In genomic region chr5:172086312-172086975, GRCh38 we compare ENCODE assay signal across 11 cellular contexts.
DNase-seq lines count a peak whose midpoint lies in the region; ATAC-seq and TF ChIP-seq lines count a peak whose summit lies in the region.
"Had no signal": no experiment of that assay in that cellular context is flagged by ENCODE, and none has a peak within 500 bp of the region (broad histone marks: within the 10 kb centered on the region; RNA-seq: fewer than 3 reads in every experiment).

No MANE protein-coding gene starts in this region.

- no peak overlapping the region for H3K27ac ChIP-seq in CD4-positive, alpha-beta memory T cell (ENCODE audit: low read depth, low read length)
- H3K27ac ChIP-seq in GM23338 (ENCODE audit: low read depth) = peak overlapping the region; percentile 78
- H3K27ac ChIP-seq in naive thymus-derived CD4-positive, alpha-beta T cell (ENCODE audit: low read depth, low read length) = no peak overlapping the region
- H3K27ac ChIP-seq in body of pancreas = no peak overlapping the region
- H3K27ac ChIP-seq: epithelial cell of prostate had no signal

- H3K9me3 Mint-ChIP-seq in CD4-positive, alpha-beta memory T cell = no peaks in the 10 kb centered on the region
- H3K9me3 Mint-ChIP-seq in GM23338 = no peaks in the 10 kb centered on the region
- no peaks in the 10 kb centered on the region for H3K9me3 Mint-ChIP-seq in activated naive CD8-positive, alpha-beta T cell treated with anti-CD3 and anti-CD28 coated beads, Interleukin-2, amount 50 U/mL, for 24 hours
- peaks cover 0 to 7% (median 0%) of the 10 kb centered on the region in 11 donors for H3K9me3 Mint-ChIP-seq in naive thymus-derived CD4-positive, alpha-beta T cell
- H3K9me3 Mint-ChIP-seq: HFFc6 had no signal

- DNase-seq in CD4-positive, alpha-beta memory T cell = no peak
- DNase-seq in GM23338 (ENCODE audit: low spot score) (no peak), BE2C (no peak), NCI-H2107 (lab: John Stamatoyannopoulos, UW) (no peak), SKM-1 treated with dmso at 0.1 percent for 144 hours (lab: John Stamatoyannopoulos, UW; ENCODE audit: unreplicated experiment) (no peak), body of pancreas (no peak)
- no peak for DNase-seq in activated naive CD8-positive, alpha-beta T cell treated with anti-CD3 and anti-CD28 coated beads, Interleukin-2, amount 50 U/mL, for 24 hours
- DNase-seq in naive thymus-derived CD4-positive, alpha-beta T cell = no peak
- DNase-seq: HFFc6 had no signal

- H2AFZ ChIP-seq in GM23338 = no peak overlapping the region

- peak overlapping the region in 2 of 8 donors; percentile 22 to 37 for H3K4me3 Mint-ChIP-seq in CD4-positive, alpha-beta memory T cell
- no peak overlapping the region for H3K4me3 Mint-ChIP-seq in GM23338
- H3K4me3 Mint-ChIP-seq in activated naive CD8-positive, alpha-beta T cell treated with anti-CD3 and anti-CD28 coated beads, Interleukin-2, amount 50 U/mL, for 24 hours = no peak overlapping the region
- no peak overlapping the region for H3K4me3 Mint-ChIP-seq in naive thymus-derived CD4-positive, alpha-beta T cell
- H3K4me3 Mint-ChIP-seq: HFFc6 had no signal

- ATAC-seq in GM23338 (peak; percentile 57), body of pancreas (no peak)
- ATAC-seq in activated naive CD8-positive, alpha-beta T cell treated with anti-CD3 and anti-CD28 coated beads, Interleukin-2, amount 50 U/mL, for 24 hours = no peak
- ATAC-seq in naive thymus-derived CD4-positive, alpha-beta T cell = peak; percentile 17

- H3K4me1 Mint-ChIP-seq in CD4-positive, alpha-beta memory T cell = peaks cover 0 to 16% (median 8%) of the 10 kb centered on the region in 4 donors
- no peaks in the 10 kb centered on the region; the same call in 2 of the 3 replicates for H3K4me1 Mint-ChIP-seq in GM23338
- H3K4me1 Mint-ChIP-seq in activated naive CD8-positive, alpha-beta T cell treated with anti-CD3 and anti-CD28 coated beads, Interleukin-2, amount 50 U/mL, for 24 hours = peaks cover 7% of the 10 kb centered on the region
- peaks cover 0 to 14% (median 9%) of the 10 kb centered on the region in 7 donors for H3K4me1 Mint-ChIP-seq in naive thymus-derived CD4-positive, alpha-beta T cell

- CTCF ChIA-PET in CD4-positive, alpha-beta memory T cell (lab: Charles Lee; ENCODE audit: partially characterized antibody) = no interaction called here
- CTCF ChIA-PET in naive thymus-derived CD4-positive, alpha-beta T cell (lab: Charles Lee) = no interaction called here

- H3K4me1 ChIP-seq in CD4-positive, alpha-beta memory T cell (ENCODE audit: insufficient read depth, low read length) = no peaks in the 10 kb centered on the region
- H3K4me1 ChIP-seq in GM23338 (ENCODE audit: insufficient read depth) (no peaks in the 10 kb centered on the region), BE2C (no peaks in the 10 kb centered on the region), body of pancreas (no peaks in the 10 kb centered on the region)
- no peaks in the 10 kb centered on the region for H3K4me1 ChIP-seq in naive thymus-derived CD4-positive, alpha-beta T cell (ENCODE audit: control insufficient read depth in 2 of 2, insufficient read depth in 2 of 2, low read length in 2 of 2)

- H3K27me3 Mint-ChIP-seq in CD4-positive, alpha-beta memory T cell = no peaks in the 10 kb centered on the region
- peaks cover 6% of the 10 kb centered on the region for H3K27me3 Mint-ChIP-seq in GM23338 (ENCODE audit: insufficient read depth, low read depth, poor library complexity)
- no peaks in the 10 kb centered on the region for H3K27me3 Mint-ChIP-seq in activated naive CD8-positive, alpha-beta T cell treated with anti-CD3 and anti-CD28 coated beads, Interleukin-2, amount 50 U/mL, for 24 hours
- no peaks in the 10 kb centered on the region for H3K27me3 Mint-ChIP-seq in naive thymus-derived CD4-positive, alpha-beta T cell

- TF ChIP-seq CTCF in GM23338 (conservative IDR thresholded peaks at IDR 0.05; ENCODE audit: low read depth in 2 of 2) = no peak
- no peak for TF ChIP-seq CTCF in BE2C (IDR thresholded peaks at IDR 0.05; ENCODE audit: low read depth, low read length)
- TF ChIP-seq CTCF in body of pancreas (IDR thresholded peaks at IDR 0.05) = no peak

- intact Hi-C loops in CD4-positive, alpha-beta memory T cell (cut with micrococcal nuclease) = no loop called here
- intact Hi-C loops in naive thymus-derived CD4-positive, alpha-beta T cell (cut with micrococcal nuclease) = no loop called here
- intact Hi-C loops in body of pancreas (cut with DNase I) = no loop called here

- H3K27me3 ChIP-seq in CD4-positive, alpha-beta memory T cell (ENCODE audit: insufficient read depth, low read length) = no peaks in the 10 kb centered on the region
- H3K27me3 ChIP-seq in GM23338 (ENCODE audit: insufficient read depth) (no peaks in the 10 kb centered on the region), BE2C (no peaks in the 10 kb centered on the region), body of pancreas (no peaks in the 10 kb centered on the region)
- H3K27me3 ChIP-seq in naive thymus-derived CD4-positive, alpha-beta T cell (ENCODE audit: control insufficient read depth in 2 of 2, insufficient read depth in 2 of 2, low read length in 2 of 2) = no peaks in the 10 kb centered on the region
- H3K27me3 ChIP-seq: BLaER1 treated with 17β-estradiol and CSF1 and Interleukin-3, amounts not matched to agents 10 nM and 100 nM had no signal

- peaks cover 43% of the 10 kb centered on the region for H3K36me3 ChIP-seq in CD4-positive, alpha-beta memory T cell (ENCODE audit: insufficient read depth, low read length)
- H3K36me3 ChIP-seq in GM23338 (ENCODE audit: insufficient read depth) (no peaks in the 10 kb centered on the region), BE2C (no peaks in the 10 kb centered on the region), body of pancreas (replicated peaks in 1 of 2; ENCODE audit: insufficient read depth in 1 of 2, low read depth in 2 of 2) (peaks cover 0 to 3% of the 10 kb centered on the region in 2 donors)
- peaks cover 9 to 60% (median 22%) of the 10 kb centered on the region in 3 experiments for H3K36me3 ChIP-seq in naive thymus-derived CD4-positive, alpha-beta T cell (ENCODE audit: control insufficient read depth in 2 of 3, insufficient read depth in 3 of 3, low read length in 3 of 3)

- H3K79me2 ChIP-seq in GM23338 (replicated peaks; ENCODE audit: insufficient read depth) = no peaks in the 10 kb centered on the region

- no peak for TF ChIP-seq POLR2A in body of pancreas (IDR thresholded peaks at IDR 0.05)

- H3F3A ChIP-seq in GM23338 (replicated peaks; ENCODE audit: low read depth) = no peaks in the 10 kb centered on the region

- H3K9me2 ChIP-seq in GM23338 (ENCODE audit: insufficient read depth) = 0 out of 2 replicates have a peak, but pooled peaks cover 5% of the 10 kb centered on the region

- POLR2A ChIA-PET in CD4-positive, alpha-beta memory T cell (lab: Charles Lee; ENCODE audit: partially characterized antibody) = interaction anchor here (1.1 to 1.2 kb wide), 2 partner anchors 47 to 101 kb away, joined by 3 to 4 read pairs; no protein-coding TSS in a partner anchor
- POLR2A ChIA-PET in naive thymus-derived CD4-positive, alpha-beta T cell (lab: Charles Lee) = interaction anchor here (1.0 kb wide), 1 partner anchor 15 kb away, joined by 3 read pairs; no protein-coding TSS in a partner anchor

- H3K9me3 ChIP-seq in CD4-positive, alpha-beta memory T cell (ENCODE audit: control insufficient read depth in 1 of 2, low read length in 2 of 2) = no peaks in the 10 kb centered on the region
- no peaks in the 10 kb centered on the region for H3K9me3 ChIP-seq in naive thymus-derived CD4-positive, alpha-beta T cell (ENCODE audit: control insufficient read depth in 2 of 3, low read length in 3 of 3)
- H3K9me3 ChIP-seq in BE2C (no peaks in the 10 kb centered on the region), body of pancreas (no peaks in the 10 kb centered on the region)
- H3K9me3 ChIP-seq: BLaER1 treated with 17β-estradiol and CSF1 and Interleukin-3, amounts not matched to agents 10 nM and 100 nM had no signal

- H3K4me2 ChIP-seq in GM23338 = no peak overlapping the region

- 83 to 89% methylated on average over 10 to 12 of the region's 12 CpGs for WGBS in body of pancreas, 2 donors

- no peak overlapping the region for H3K4me3 ChIP-seq in CD4-positive, alpha-beta memory T cell (ENCODE audit: low read length in 2 of 2)
- H3K4me3 ChIP-seq in GM23338 (no peak overlapping the region), BE2C (ENCODE audit: low read depth, low read length) (no peak overlapping the region), body of pancreas (no peak overlapping the region)
- no peak overlapping the region for H3K4me3 ChIP-seq in naive thymus-derived CD4-positive, alpha-beta T cell (ENCODE audit: low read length)
- H3K4me3 ChIP-seq: BLaER1 treated with 17β-estradiol and CSF1 and Interleukin-3, amounts not matched to agents 10 nM and 100 nM had no signal

- no peaks in the 10 kb centered on the region for H4K20me1 ChIP-seq in GM23338 (replicated peaks; ENCODE audit: insufficient read depth)

- H3K27ac Mint-ChIP-seq in CD4-positive, alpha-beta memory T cell = peak overlapping the region in 6 of 7 donors; percentile 35 to 89 (median 58)
- no peak overlapping the region for H3K27ac Mint-ChIP-seq in GM23338
- peak overlapping the region; percentile 75 for H3K27ac Mint-ChIP-seq in activated naive CD8-positive, alpha-beta T cell treated with anti-CD3 and anti-CD28 coated beads, Interleukin-2, amount 50 U/mL, for 24 hours
- H3K27ac Mint-ChIP-seq in naive thymus-derived CD4-positive, alpha-beta T cell = peak overlapping the region; percentile 55 to 87 (median 71)
- H3K27ac Mint-ChIP-seq: HFFc6 had no signal

- H3K36me3 Mint-ChIP-seq in CD4-positive, alpha-beta memory T cell = peaks cover 32 to 48% of the 10 kb centered on the region in 2 donors
- H3K36me3 Mint-ChIP-seq in GM23338 (ENCODE audit: low read depth) = peaks cover 6% of the 10 kb centered on the region; the same call in 1 of the 3 replicates
- peaks cover 30% of the 10 kb centered on the region for H3K36me3 Mint-ChIP-seq in activated naive CD8-positive, alpha-beta T cell treated with anti-CD3 and anti-CD28 coated beads, Interleukin-2, amount 50 U/mL, for 24 hours (ENCODE audit: low read depth)
- peaks cover 5 to 38% (median 16%) of the 10 kb centered on the region in 5 donors for H3K36me3 Mint-ChIP-seq in naive thymus-derived CD4-positive, alpha-beta T cell

TF ChIP-seq in GM23338, 12 proteins besides CTCF, POLR2A, EP300 and RAD21 (continues in another document):
- TF ChIP-seq JUNB (IDR thresholded peaks at IDR 0.05; ENCODE audit: unreplicated experiment) (no peak), ZNF114 (CRISPR knock-in tag; IDR thresholded peaks at IDR 0.05) (no peak), EZH2phosphoT487 (IDR thresholded peaks at IDR 0.05; ENCODE audit: unreplicated experiment) (no peak), NANOG (IDR thresholded peaks at IDR 0.05; ENCODE audit: borderline replicate concordance) (no peak)

Comparison
In these comparisons a context has a peak if more than half of its experiments do, and no peak if none do; other contexts are left out.
1. ATAC-seq: peak in GM23338 (single experiment) and naive thymus-derived CD4-positive, alpha-beta T cell (single experiment); none in activated naive CD8-positive, alpha-beta T cell treated with anti-CD3 and anti-CD28 coated beads, Interleukin-2, amount 50 U/mL, for 24 hours (single experiment) and body of pancreas (single experiment).